1 cellular context compared by ENCODE assay signal in the genomic region with DNA sequence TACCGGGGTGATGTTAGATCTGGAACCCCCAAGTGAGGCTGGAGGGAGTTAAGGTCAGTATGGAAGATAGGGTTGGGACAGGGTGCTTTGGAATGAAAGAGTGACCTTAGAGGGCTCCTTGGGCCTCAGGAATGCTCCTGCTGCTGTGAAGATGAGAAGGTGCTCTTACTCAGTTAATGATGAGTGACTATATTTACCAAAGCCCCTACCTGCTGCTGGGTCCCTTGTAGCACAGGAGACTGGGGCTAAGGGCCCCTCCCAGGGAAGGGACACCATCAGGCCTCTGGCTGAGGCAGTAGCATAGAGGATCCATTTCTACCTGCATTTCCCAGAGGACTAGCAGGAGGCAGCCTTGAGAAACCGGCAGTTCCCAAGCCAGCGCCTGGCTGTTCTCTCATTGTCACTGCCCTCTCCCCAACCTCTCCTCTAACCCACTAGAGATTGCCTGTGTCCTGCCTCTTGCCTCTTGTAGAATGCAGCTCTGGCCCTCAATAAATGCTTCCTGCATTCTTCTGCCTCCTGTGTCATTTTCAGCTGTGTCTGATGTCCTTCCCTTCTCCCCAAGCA.
TF ChIP-seq lines count a peak whose summit lies in the region.

No MANE protein-coding gene starts in this region.

TF ChIP-seq in A549, 52 proteins besides CTCF, POLR2A, EP300 and RAD21:
- TF ChIP-seq NR3C1 (IDR thresholded peaks at IDR 0.05) (no peak), JUN (IDR thresholded peaks at IDR 0.05) (0 out of 5 replicates have a peak, but pooled peaks of 1 of the 2 experiments have one; percentile 1), FOSB (CRISPR knock-in tag; IDR thresholded peaks at IDR 0.05) (no peak), RFX5 (IDR thresholded peaks at IDR 0.05) (no peak), KDM1A (IDR thresholded peaks at IDR 0.05; ENCODE audit: low read depth) (no peak)
- TF ChIP-seq, protein P1, sequence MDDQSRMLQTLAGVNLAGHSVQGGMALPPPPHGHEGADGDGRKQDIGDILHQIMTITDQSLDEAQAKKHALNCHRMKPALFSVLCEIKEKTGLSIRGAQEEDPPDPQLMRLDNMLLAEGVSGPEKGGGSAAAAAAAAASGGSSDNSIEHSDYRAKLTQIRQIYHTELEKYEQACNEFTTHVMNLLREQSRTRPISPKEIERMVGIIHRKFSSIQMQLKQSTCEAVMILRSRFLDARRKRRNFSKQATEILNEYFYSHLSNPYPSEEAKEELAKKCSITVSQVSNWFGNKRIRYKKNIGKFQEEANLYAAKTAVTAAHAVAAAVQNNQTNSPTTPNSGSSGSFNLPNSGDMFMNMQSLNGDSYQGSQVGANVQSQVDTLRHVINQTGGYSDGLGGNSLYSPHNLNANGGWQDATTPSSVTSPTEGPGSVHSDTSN (IDR thresholded peaks at IDR 0.05): no peak
